Comparison of ENCODE assay signal across 21 cellular contexts in genomic region chr1:160167580-160167979, GRCh38. TPM values are rescaled to one million over a fixed set of nuclear protein-coding genes. Genes with fewer than 3 reads are reported as not detected.
DNase-seq lines count a peak whose midpoint lies in the region; ATAC-seq, FAIRE-seq and TF ChIP-seq lines count a peak whose summit lies in the region.
"Had no signal": no experiment of that assay in that cellular context is flagged by ENCODE, and none has a peak within 500 bp of the region (broad histone marks: within the 10 kb centered on the region; RNA-seq: fewer than 3 reads in every experiment).

No MANE protein-coding gene starts in this region.

- H3K36me3 ChIP-seq in PC-3 (ENCODE audit: low read depth, low read length) (no peaks in the 10 kb centered on the region), endodermal cell (ENCODE audit: control insufficient read depth, insufficient read depth, low read length) (no peaks in the 10 kb centered on the region)
- H3K36me3 ChIP-seq: BLaER1, HAP-1, MG63, pancreas, Peyer's patch had no signal

- H3K27me3 Mint-ChIP-seq in endodermal cell (ENCODE audit: insufficient read depth), result peaks cover 3% of the 10 kb centered on the region
- peaks cover 35 to 69% of the 10 kb centered on the region in 2 donors for H3K27me3 Mint-ChIP-seq in effector memory CD8-positive, alpha-beta T cell

- no peak overlapping the region for H3K4me3 ChIP-seq in PC-3 (ENCODE audit: low read length)
- no peak overlapping the region for H3K4me3 ChIP-seq in endodermal cell (ENCODE audit: low read length)
- H3K4me3 ChIP-seq: BLaER1, HAP-1, MG63, pancreas, Peyer's patch had no signal

- H3K9me3 Mint-ChIP-seq in endodermal cell, result no peaks in the 10 kb centered on the region
- no peaks in the 10 kb centered on the region for H3K9me3 Mint-ChIP-seq in effector memory CD8-positive, alpha-beta T cell
- H3K9me3 Mint-ChIP-seq: activated CD4-positive, alpha-beta memory T cell treated with anti-CD3 and anti-CD28 coated beads for 36 hours; activated naive CD8-positive, alpha-beta T cell treated with anti-CD3 and anti-CD28 coated beads, Interleukin-2, amount 10 ng/mL, durations not matched to agents 7 days and 5 days; T-helper 2 cell treated with Interferon-gamma antibody and Interleukin-4, amounts not matched to agents 5 μg/mL and 100 μg/mL, for 36 hours had no signal

- no peak for TF ChIP-seq POLR2A in GM12891 (IDR thresholded peaks at IDR 0.05; ENCODE audit: low read depth, low read length)

- H3F3A ChIP-seq in PC-3 (ENCODE audit: low read length, unreplicated experiment), result no peaks in the 10 kb centered on the region

- POLR2A ChIA-PET in PC-3 (lab: Charles Lee; ENCODE audit: unreplicated experiment), result interaction anchor here (0.5 kb wide), 1 partner anchor 45 kb away, joined by 3 read pairs; no protein-coding TSS in a partner anchor

- peak; percentile 36; the same call in 1 of the 2 replicates for TF ChIP-seq CTCF in PC-3 (conservative IDR thresholded peaks at IDR 0.05; ENCODE audit: low read depth, low read length)
- TF ChIP-seq CTCF in endodermal cell (conservative IDR thresholded peaks at IDR 0.05), result peak; percentile 60

- 95 to 100% methylated on average over 4 to 6 of the region's 6 CpGs for WGBS in endodermal cell (ENCODE audit: insufficient coverage in 1 of 2, insufficient read length in 1 of 2), 2 experiments

- H3K36me3 Mint-ChIP-seq in endodermal cell (ENCODE audit: low read depth), result no peaks in the 10 kb centered on the region
- no peaks in the 10 kb centered on the region for H3K36me3 Mint-ChIP-seq in effector memory CD8-positive, alpha-beta T cell (ENCODE audit: insufficient read depth)
- H3K36me3 Mint-ChIP-seq: activated CD4-positive, alpha-beta memory T cell treated with anti-CD3 and anti-CD28 coated beads for 36 hours; activated naive CD8-positive, alpha-beta T cell treated with anti-CD3 and anti-CD28 coated beads, Interleukin-2, amount 10 ng/mL, durations not matched to agents 7 days and 5 days had no signal

- no TSS peak for BruUV-seq in PC-3 (replicated peaks; lab: Mats Ljungman, UMichigan)

- H3K27ac Mint-ChIP-seq in endodermal cell, result no peak overlapping the region
- no peak overlapping the region for H3K27ac Mint-ChIP-seq in effector memory CD8-positive, alpha-beta T cell
- H3K27ac Mint-ChIP-seq: activated CD4-positive, alpha-beta memory T cell treated with anti-CD3 and anti-CD28 coated beads for 36 hours; activated naive CD8-positive, alpha-beta T cell treated with anti-CD3 and anti-CD28 coated beads, Interleukin-2, amount 10 ng/mL, durations not matched to agents 7 days and 5 days; T-helper 2 cell treated with Interferon-gamma antibody and Interleukin-4, amounts not matched to agents 5 μg/mL and 100 μg/mL, for 36 hours had no signal

- H3K27ac ChIP-seq in PC-3 (ENCODE audit: low read length) (no peak overlapping the region), endodermal cell (ENCODE audit: low read depth, low read length) (no peak overlapping the region)
- H3K27ac ChIP-seq: BLaER1, pancreas, Peyer's patch had no signal

- H3K9me3 ChIP-seq in PC-3 (ENCODE audit: low read length) (no peaks in the 10 kb centered on the region), endodermal cell (ENCODE audit: control insufficient read depth, low read length) (no peaks in the 10 kb centered on the region)
- H3K9me3 ChIP-seq: BLaER1, HAP-1, MG63, pancreas, Peyer's patch had no signal

- peak overlapping the region; percentile 19 for H3K4me2 ChIP-seq in PC-3 (ENCODE audit: low read length)
- H3K4me2 ChIP-seq: BLaER1 had no signal

- no peaks in the 10 kb centered on the region for H3K79me2 ChIP-seq in PC-3 (ENCODE audit: low read length)

- H2AFZ ChIP-seq in PC-3 (ENCODE audit: low read length), result 0 out of 2 replicates have a peak overlapping the region, but pooled peaks have one; percentile 6

- ATAC-seq in PC-3 (no peak), Right ventricle myocardium inferior (no peak)
- no peak for ATAC-seq in effector memory CD8-positive, alpha-beta T cell (replicated peaks)
- ATAC-seq: pancreas had no signal

- no peaks in the 10 kb centered on the region for H3K9me2 ChIP-seq in PC-3 (replicated peaks; ENCODE audit: low read length)

- H3K4me1 Mint-ChIP-seq in endodermal cell, result peaks cover 48% of the 10 kb centered on the region
- H3K4me1 Mint-ChIP-seq in effector memory CD8-positive, alpha-beta T cell (ENCODE audit: low read depth in 2 of 2), result peaks cover 7% of the 10 kb centered on the region in 2 donors

- no peak overlapping the region for H3K9ac ChIP-seq in PC-3 (ENCODE audit: low read length)
- no peak overlapping the region for H3K9ac ChIP-seq in endodermal cell (ENCODE audit: extremely low read depth, low read length, poor library complexity, severe bottlenecking)
- H3K9ac ChIP-seq: BLaER1 had no signal

- peak; percentile 40 for FAIRE-seq in GM12891 (lab: Jason Lieb, UNC)
- FAIRE-seq: colon, GM18507, pancreas had no signal

- CTCF ChIA-PET in PC-3 (lab: Charles Lee), result no interaction called here

- no peaks in the 10 kb centered on the region for H3K27me3 ChIP-seq in PC-3 (ENCODE audit: low read length)
- H3K27me3 ChIP-seq in endodermal cell (ENCODE audit: control insufficient read depth, insufficient read depth, low read length, poor library complexity, severe bottlenecking), result no peaks in the 10 kb centered on the region
- H3K27me3 ChIP-seq: BLaER1, MG63, pancreas, Peyer's patch had no signal

- DNase-seq in A172 (ENCODE audit: low spot score) (peak; percentile 57), GM12891 (ENCODE audit: insufficient read length, low spot score) (no peak), PC-3 (peak; percentile 45), endodermal cell (no peak), 8988T (no peak), germinal center (ENCODE audit: low spot score) (no peak), Right ventricle myocardium inferior (ENCODE audit: missing footprints) (no peak)
- DNase-seq in effector memory CD8-positive, alpha-beta T cell, result no peak
- DNase-seq: activated CD4-positive, alpha-beta memory T cell treated with anti-CD3 and anti-CD28 coated beads for 36 hours; activated naive CD8-positive, alpha-beta T cell treated with anti-CD3 and anti-CD28 coated beads, Interleukin-2, amount 10 ng/mL, durations not matched to agents 7 days and 5 days; mesenchymal stem cell; MG63; NCI-H226; pancreas; Peyer's patch had no signal

- no peak overlapping the region for H3K4me3 Mint-ChIP-seq in endodermal cell
- no peak overlapping the region for H3K4me3 Mint-ChIP-seq in effector memory CD8-positive, alpha-beta T cell
- H3K4me3 Mint-ChIP-seq: activated CD4-positive, alpha-beta memory T cell treated with anti-CD3 and anti-CD28 coated beads for 36 hours; activated naive CD8-positive, alpha-beta T cell treated with anti-CD3 and anti-CD28 coated beads, Interleukin-2, amount 10 ng/mL, durations not matched to agents 7 days and 5 days; T-helper 2 cell treated with Interferon-gamma antibody and Interleukin-4, amounts not matched to agents 5 μg/mL and 100 μg/mL, for 36 hours had no signal

- H4K20me1 ChIP-seq in PC-3 (ENCODE audit: low read length), result no peaks in the 10 kb centered on the region
- H4K20me1 ChIP-seq: BLaER1 had no signal

- intact Hi-C loops in PC-3 (cut with micrococcal nuclease), result no loop called here
- intact Hi-C loops in Right ventricle myocardium inferior (cut with DNase I), result no loop called here

- H3K4me1 ChIP-seq in PC-3 (ENCODE audit: insufficient read depth, low read length) (peaks cover 11% of the 10 kb centered on the region), endodermal cell (ENCODE audit: control insufficient read depth, insufficient read depth, low read length) (peaks cover 8% of the 10 kb centered on the region)
- H3K4me1 ChIP-seq: HAP-1, pancreas, Peyer's patch had no signal

TF ChIP-seq in GM12891, 5 proteins besides CTCF, POLR2A, EP300 and RAD21:
- TF ChIP-seq SPI1 (IDR thresholded peaks at IDR 0.05; ENCODE audit: low read depth, low read length) (no peak), POLR2AphosphoS5 (IDR thresholded peaks at IDR 0.05; ENCODE audit: low read depth, low read length) (no peak), PAX5 (IDR thresholded peaks at IDR 0.05; ENCODE audit: insufficient read depth, low read length, severe bottlenecking) (no peak)

RNA-seq across cellular contexts. Expression of gene ATP1A4, which starts 16.2 kb away (rescaled TPM):
- total RNA-seq in A172 (2014; rRNA removed; shearing (Covaris generic)), result not detected in 2 replicates
- polyA plus RNA-seq in GM12891 (2012; ENCODE audit: low read depth, missing spikeins), result 0.53 TPM
- total RNA-seq in PC-3 (2014; rRNA removed) (0.04 TPM in 1 of 2 replicates, not detected in the other), endodermal cell (under 1 TPM; 0.55 to 0.75 TPM), Right ventricle myocardium inferior (not detected)
- polyA plus RNA-seq in endodermal cell (2013, experiment 1 of 2), result 0.85 TPM
- polyA plus RNA-seq in endodermal cell (2013, experiment 2 of 2), result 0.95 TPM
- total RNA-seq: activated CD4-positive, alpha-beta memory T cell treated with anti-CD3 and anti-CD28 coated beads for 36 hours; activated naive CD8-positive, alpha-beta T cell treated with anti-CD3 and anti-CD28 coated beads, Interleukin-2, amount 10 ng/mL, durations not matched to agents 7 days and 5 days; fibroblast of lung; pancreas had no signal
- polyA plus RNA-seq: fibroblast of lung, pancreas had no signal

RNA-seq across cellular contexts. Expression of gene CASQ1, which starts 22.8 kb away (rescaled TPM):
- total RNA-seq in A172 (2014; rRNA removed; shearing (Covaris generic)), result 0.22 and 0.60 TPM in 2 replicates
- 0.55 TPM for polyA plus RNA-seq in GM12891 (2012; ENCODE audit: low read depth, missing spikeins)
- 0.12 TPM in 1 of 2 replicates, not detected in the other for total RNA-seq in PC-3 (2014; rRNA removed)
- total RNA-seq in endodermal cell, result under 1 TPM; 0.29 to 0.77 TPM
- polyA plus RNA-seq in endodermal cell (2013, experiment 1 of 2), result 0.96 TPM
- polyA plus RNA-seq in endodermal cell (2013, experiment 2 of 2), result 1.0 TPM
- 27.0 TPM for total RNA-seq in Right ventricle myocardium inferior
- total RNA-seq: activated CD4-positive, alpha-beta memory T cell treated with anti-CD3 and anti-CD28 coated beads for 36 hours; activated naive CD8-positive, alpha-beta T cell treated with anti-CD3 and anti-CD28 coated beads, Interleukin-2, amount 10 ng/mL, durations not matched to agents 7 days and 5 days; pancreas had no signal

RNA-seq across cellular contexts. Expression of gene PEA15, which starts 37.6 kb away (rescaled TPM):
- 194 and 307 TPM in 2 replicates for total RNA-seq in A172 (2014; rRNA removed; shearing (Covaris generic))
- 32.2 TPM for polyA plus RNA-seq in GM12891 (2012; ENCODE audit: low read depth, missing spikeins)
- total RNA-seq in PC-3 (2014; rRNA removed), result 90.3 and 128 TPM in 2 replicates
- 10 to 100 TPM; 55.9 to 56.3 TPM for total RNA-seq in endodermal cell
- 393 TPM for polyA plus RNA-seq in endodermal cell (2013, experiment 1 of 2)
- 402 TPM for polyA plus RNA-seq in endodermal cell (2013, experiment 2 of 2)
- total RNA-seq in Right ventricle myocardium inferior, result 283 TPM

RNA-seq across cellular contexts. Expression of gene ATP1A2, which starts 52.0 kb away (rescaled TPM):
- total RNA-seq in A172 (2014; rRNA removed; shearing (Covaris generic)), result 0.22 and 0.84 TPM in 2 replicates
- polyA plus RNA-seq in GM12891 (2012; ENCODE audit: low read depth, missing spikeins), result not detected
- total RNA-seq in PC-3 (2014; rRNA removed) (not detected in 2 replicates), endodermal cell (1 to 10 TPM; 3.0 to 3.2 TPM), Right ventricle myocardium inferior (209 TPM)
- 130 TPM for polyA plus RNA-seq in endodermal cell (2013, experiment 1 of 2)
- polyA plus RNA-seq in endodermal cell (2013, experiment 2 of 2), result 110 TPM
- total RNA-seq: activated CD4-positive, alpha-beta memory T cell treated with anti-CD3 and anti-CD28 coated beads for 36 hours; activated naive CD8-positive, alpha-beta T cell treated with anti-CD3 and anti-CD28 coated beads, Interleukin-2, amount 10 ng/mL, durations not matched to agents 7 days and 5 days had no signal

Comparison
In these comparisons a context has a peak if more than half of its experiments do, and no peak if none do; other contexts are left out.
1. DNase-seq: peak in A172 (single experiment) and PC-3 (single experiment); none in GM12891 (single experiment), endodermal cell (single experiment), 8988T (single experiment), effector memory CD8-positive, alpha-beta T cell (0 of 3), germinal center (single experiment) and Right ventricle myocardium inferior (single experiment).
2. RNA of gene CASQ1, which starts 22.8 kb away (total RNA-seq): 27.0 TPM in Right ventricle myocardium inferior (single experiment); 0.29 to 0.77 TPM in endodermal cell, 0.22 to 0.60 TPM in A172 and 0.12 TPM in PC-3; every median in the first group is over 10 times any median in the second.